Comparison of ENCODE assay signal across 30 cellular contexts in the genomic region with DNA sequence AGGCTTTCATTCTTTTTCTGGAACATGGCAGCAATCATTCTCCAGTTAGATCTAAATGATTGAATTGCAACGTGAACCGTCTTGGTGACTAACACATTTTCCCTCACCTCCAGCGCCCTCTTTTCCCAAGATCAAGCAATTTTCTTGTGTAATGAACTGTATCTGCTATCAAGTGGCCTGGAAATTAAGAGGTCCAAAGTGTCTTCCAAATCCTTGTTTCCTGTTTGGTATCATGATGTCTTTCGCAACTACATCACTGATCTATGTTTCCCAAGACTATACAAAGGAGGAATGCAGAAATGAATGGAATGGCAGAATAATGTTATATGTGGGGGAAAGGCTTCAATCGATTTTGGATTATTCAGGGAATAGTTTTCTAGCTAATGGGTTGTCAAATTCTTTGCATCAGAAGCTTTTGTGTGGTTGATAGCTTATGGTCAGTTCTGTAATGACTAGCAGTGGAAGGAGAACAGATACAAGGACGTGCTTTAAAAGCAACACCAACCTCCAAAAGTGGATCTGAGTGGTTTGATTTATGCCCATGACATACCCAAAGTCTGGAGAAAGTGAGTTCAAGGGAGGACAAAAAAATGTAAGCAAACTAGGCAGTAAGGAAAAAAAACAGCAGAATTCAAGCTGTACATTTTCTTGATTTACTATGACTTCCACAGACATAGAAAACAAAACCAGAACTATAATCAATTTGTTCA. TPM values are rescaled to one million over a fixed set of nuclear protein-coding genes. Genes with fewer than 3 reads are reported as not detected.
A peak's percentile ranks its signal among the peaks of the same experiment; 100 is the strongest.
DNase-seq lines count a peak whose midpoint lies in the region; ATAC-seq and TF ChIP-seq lines count a peak whose summit lies in the region.
"Had no signal": no experiment of that assay in that cellular context is flagged by ENCODE, and none has a peak within 500 bp of the region (broad histone marks: within the 10 kb centered on the region; RNA-seq: fewer than 3 reads in every experiment).

No MANE protein-coding gene starts in this region.

- H3K4me1 Mint-ChIP-seq in MCF 10A (ENCODE audit: insufficient read depth, unreplicated experiment), result peaks cover 6% of the 10 kb centered on the region
- H3K4me1 Mint-ChIP-seq: activated naive CD8-positive, alpha-beta T cell treated with anti-CD3 and anti-CD28 coated beads, Interleukin-2, amount 10 ng/mL, durations not matched to agents 7 days and 5 days; memory B cell had no signal

- TF ChIP-seq CTCF in MCF 10A (IDR thresholded peaks at IDR 0.05; ENCODE audit: unreplicated experiment), result no peak
- no peak for TF ChIP-seq CTCF in breast epithelium (IDR thresholded peaks at IDR 0.05)
- TF ChIP-seq CTCF in fibroblast of pulmonary artery (IDR thresholded peaks at IDR 0.05; ENCODE audit: low read length, missing control alignments), result no peak

- TF ChIP-seq POLR2A in breast epithelium (IDR thresholded peaks at IDR 0.05), result no peak

- no peaks in the 10 kb centered on the region for H3K9me3 ChIP-seq in breast epithelium
- H3K9me3 ChIP-seq: body of pancreas, esophagus squamous epithelium, SJCRH30 had no signal

- H3K27me3 ChIP-seq in breast epithelium, result no peaks in the 10 kb centered on the region
- H3K27me3 ChIP-seq: body of pancreas, esophagus squamous epithelium, SJCRH30 had no signal

- H3K27me3 Mint-ChIP-seq in MCF 10A (ENCODE audit: insufficient read depth, unreplicated experiment), result no peaks in the 10 kb centered on the region
- H3K27me3 Mint-ChIP-seq: memory B cell had no signal

- H3K27ac ChIP-seq in breast epithelium, result no peak overlapping the region
- H3K27ac ChIP-seq: body of pancreas, esophagus squamous epithelium, SJCRH30 had no signal

- ATAC-seq in GM21786 (IDR thresholded peaks at IDR 0.05; ENCODE audit: unreplicated experiment), result no peak
- ATAC-seq: activated CD8-positive, alpha-beta T cell treated with anti-CD3 and anti-CD28 coated beads, Interleukin-2, amount 10 ng/mL, durations not matched to agents 7 days and 5 days; body of pancreas; left cardiac atrium; Panc1 had no signal

- H3K4me1 ChIP-seq in breast epithelium, result no peaks in the 10 kb centered on the region
- H3K4me1 ChIP-seq: body of pancreas, esophagus squamous epithelium had no signal

- peaks cover 8% of the 10 kb centered on the region for H3K9me3 Mint-ChIP-seq in MCF 10A (ENCODE audit: unreplicated experiment)
- H3K9me3 Mint-ChIP-seq: memory B cell had no signal

- DNase-seq in MCF 10A (ENCODE audit: unreplicated experiment) (peak; percentile 31), breast epithelium (ENCODE audit: low spot score in 2 of 2) (no peak), amniotic epithelial cell (ENCODE audit: low read depth) (peak; percentile 92), fibroblast of pulmonary artery (ENCODE audit: low read depth) (peak; percentile 50), COR-L47 (lab: John Stamatoyannopoulos, UW) (no peak), ecto neural progenitor cell (ENCODE audit: low spot score) (no peak)
- no peak for DNase-seq in activated CD4-positive, alpha-beta T cell treated with anti-CD3 and anti-CD28 coated beads for 1 hour
- DNase-seq: activated CD4-positive, CD25-positive, alpha-beta regulatory T cell treated with anti-CD3 and anti-CD28 coated beads, Interleukin-2, amount 50 U/mL, for 72 hours; activated CD8-positive, alpha-beta T cell treated with anti-CD3 and anti-CD28 coated beads, Interleukin-2, amount 10 ng/mL, durations not matched to agents 7 days and 5 days; activated effector memory CD4-positive, alpha-beta T cell treated with anti-CD3 and anti-CD28 coated beads, Interleukin-2, amount 50 U/mL, for 16 hours; activated naive CD8-positive, alpha-beta T cell treated with anti-CD3 and anti-CD28 coated beads, Interleukin-2, amount 10 ng/mL, durations not matched to agents 7 days and 5 days; activated T-cell treated with anti-CD3 and anti-CD28 coated beads for 4 hours; body of pancreas; DMS79 treated with DMSO at 0.1 percent for 48 hours; effector memory CD4-positive, alpha-beta T cell; esophagus squamous epithelium; H7; left cardiac atrium; MM.1S; NCI-H146; NCI-H2171; NCI-H526 treated with DMSO at 0.1 percent for 48 hours; SJCRH30; T-helper 1 cell; trophoblast cell had no signal

- CTCF ChIA-PET in MCF 10A (lab: Yijun Ruan, JAX), result interaction anchor here (1.3 kb wide), 1 partner anchor 221 kb away, joined by 4 read pairs; no protein-coding TSS in a partner anchor

- H3K4me3 ChIP-seq in breast epithelium (no peak overlapping the region), fibroblast of pulmonary artery (replicated peaks; ENCODE audit: low read depth, low read length) (no peak overlapping the region)
- H3K4me3 ChIP-seq: body of pancreas, esophagus squamous epithelium, SJCRH30 had no signal

- H3K4me3 Mint-ChIP-seq in MCF 10A (ENCODE audit: unreplicated experiment), result no peak overlapping the region
- H3K4me3 Mint-ChIP-seq: activated CD8-positive, alpha-beta T cell treated with anti-CD3 and anti-CD28 coated beads, Interleukin-2, amount 10 ng/mL, durations not matched to agents 7 days and 5 days; activated naive CD8-positive, alpha-beta T cell treated with anti-CD3 and anti-CD28 coated beads, Interleukin-2, amount 10 ng/mL, durations not matched to agents 7 days and 5 days; B cell; memory B cell had no signal

- no TSS peak for BruUV-seq in MCF 10A (replicated peaks; lab: Mats Ljungman, UMichigan)

- no peaks in the 10 kb centered on the region for H3K36me3 ChIP-seq in breast epithelium
- H3K36me3 ChIP-seq: esophagus squamous epithelium, SJCRH30 had no signal

- POLR2A ChIA-PET in MCF 10A (lab: Yijun Ruan, JAX), result interaction anchor here (1.1 kb wide), 1 partner anchor 13 kb away, joined by 3 read pairs; no protein-coding TSS in a partner anchor

- H3K36me3 Mint-ChIP-seq in MCF 10A (ENCODE audit: insufficient read depth, unreplicated experiment), result no peaks in the 10 kb centered on the region

- no peak overlapping the region for H3K27ac Mint-ChIP-seq in MCF 10A (ENCODE audit: low read depth, unreplicated experiment)
- H3K27ac Mint-ChIP-seq: activated CD8-positive, alpha-beta T cell treated with anti-CD3 and anti-CD28 coated beads, Interleukin-2, amount 10 ng/mL, durations not matched to agents 7 days and 5 days; activated naive CD8-positive, alpha-beta T cell treated with anti-CD3 and anti-CD28 coated beads, Interleukin-2, amount 10 ng/mL, durations not matched to agents 7 days and 5 days; B cell; memory B cell; progenitor cell of endocrine pancreas had no signal

- intact Hi-C loops in MCF 10A (cut with micrococcal nuclease), result no loop called here
- intact Hi-C loops in breast epithelium (cut with DNase I; ENCODE audit: low total_unique reads), result no loop called here

RNA-seq across cellular contexts. Expression of a gene that starts 14.6 kb away (rescaled TPM):
- total RNA-seq in MCF 10A (2022), result 15.1 and 20.6 TPM in 2 replicates
- total RNA-seq in breast epithelium, result 100 to 1,000 TPM in 1 of 3 donors, 10 to 100 TPM in 2; 28.2 to 113 (median 71.1) TPM

Comparison
In these comparisons a context has a peak if more than half of its experiments do, and no peak if none do; other contexts are left out.
1. DNase-seq: peak in MCF 10A (single experiment), amniotic epithelial cell (single experiment) and fibroblast of pulmonary artery (single experiment); none in breast epithelium (0 of 2), COR-L47 (single experiment), ecto neural progenitor cell (single experiment) and activated CD4-positive, alpha-beta T cell treated with anti-CD3 and anti-CD28 coated beads for 1 hour (single experiment).